ENCODE assay signal across 33 cellular contexts in genomic region chr1:95926331-95926730, GRCh38.
"Had no signal": no experiment of that assay in that cellular context is flagged by ENCODE, and none has a peak within 500 bp of the region (broad histone marks: within the 10 kb centered on the region; RNA-seq: fewer than 3 reads in every experiment).

No MANE protein-coding gene starts in this region.

- H3K36me3 ChIP-seq: adrenal gland, brain microvascular endothelial cell, breast epithelium had no signal

- H3K9me3 ChIP-seq: adrenal gland, body of pancreas, breast epithelium had no signal

- DNase-seq: activated B cell treated with CpG ODN at 0.5 μM for 24 hours; activated CD4-positive, alpha-beta memory T cell treated with anti-CD3 and anti-CD28 coated beads for 36 hours; activated CD4-positive, alpha-beta T cell treated with anti-CD3 and anti-CD28 coated beads for 4 hours; activated CD4-positive, alpha-beta T cell treated with anti-CD3 and anti-CD28 coated beads, Interleukin-2, amount 10 ng/mL, durations not matched to agents 24 days and 14 days; activated CD4-positive, alpha-beta T cell treated with anti-CD3 and anti-CD28 coated beads, Interleukin-2, amount 50 U/mL, for 1 hour; activated CD4-positive, alpha-beta T cell treated with anti-CD3 and anti-CD28 coated beads, Interleukin-2, amount 50 U/mL, for 4 hours; activated CD4-positive, CD25-positive, alpha-beta regulatory T cell treated with anti-CD3 and anti-CD28 coated beads, Interleukin-2, amount 50 U/mL, for 72 hours; activated CD8-positive, alpha-beta memory T cell treated with anti-CD3 and anti-CD28 coated beads, Interleukin-2, amount 50 U/mL, for 4 hours; activated CD8-positive, alpha-beta T cell treated with anti-CD3 and anti-CD28 coated beads for 36 hours; activated effector memory CD4-positive, alpha-beta T cell treated with anti-CD3 and anti-CD28 coated beads, Interleukin-2, amount 50 U/mL, for 16 hours; activated gamma-delta T cell treated with Interleukin-2 at 50 U/mL for 16 hours; activated naive CD4-positive, alpha-beta T cell; activated naive CD4-positive, alpha-beta T cell treated with anti-CD3 and anti-CD28 coated beads for 36 hours; activated naive CD4-positive, alpha-beta T cell treated with anti-CD3 and anti-CD28 coated beads, Interleukin-2, amount 50 U/mL, for 16 hours; activated naive CD8-positive, alpha-beta T cell treated with anti-CD3 and anti-CD28 coated beads for 36 hours; activated T-cell treated with anti-CD3 and anti-CD28 coated beads for 4 hours; activated T-cell treated with anti-CD3 and anti-CD28 coated beads, Interleukin-2, amount 50 U/mL, for 1 hour; activated T-cell treated with anti-CD3 and anti-CD28 coated beads, Interleukin-2, amount 50 U/mL, for 4 hours; activated T-cell treated with anti-CD3 and anti-CD28 coated beads, Interleukin-2, amount 50 U/mL, for 72 hours; adrenal gland; amniotic stem cell; aorta; body of pancreas; brain microvascular endothelial cell; caudate nucleus; cerebellar nuclear complex; T-helper 1 cell; T-helper 2 cell; T-helper 9 cell had no signal

- H3K4me3 ChIP-seq: adrenal gland, body of pancreas, breast epithelium had no signal

- ATAC-seq: activated CD8-positive, alpha-beta T cell treated with anti-CD3 and anti-CD28 coated beads for 36 hours; activated naive CD4-positive, alpha-beta T cell treated with anti-CD3 and anti-CD28 coated beads, Interleukin-2, amount 50 U/mL, for 72 hours; activated T-cell treated with anti-CD3 and anti-CD28 coated beads, Interleukin-2, amount 50 U/mL, for 4 hours; activated T-cell treated with anti-CD3 and anti-CD28 coated beads, Interleukin-2, amount 50 U/mL, for 72 hours; activated T-helper 17 cell treated with anti-CD3 and anti-CD28 coated beads, Interleukin-2, amount 50 U/mL, for 72 hours; body of pancreas had no signal

- H3K4me1 ChIP-seq: adrenal gland, body of pancreas, breast epithelium had no signal

- H3K27ac ChIP-seq: adrenal gland, body of pancreas, brain microvascular endothelial cell, breast epithelium, VCaP had no signal

- H3K27me3 ChIP-seq: adrenal gland, body of pancreas, brain microvascular endothelial cell, breast epithelium had no signal
